ENCODE assay signal across 7 cellular contexts in the genomic region with DNA sequence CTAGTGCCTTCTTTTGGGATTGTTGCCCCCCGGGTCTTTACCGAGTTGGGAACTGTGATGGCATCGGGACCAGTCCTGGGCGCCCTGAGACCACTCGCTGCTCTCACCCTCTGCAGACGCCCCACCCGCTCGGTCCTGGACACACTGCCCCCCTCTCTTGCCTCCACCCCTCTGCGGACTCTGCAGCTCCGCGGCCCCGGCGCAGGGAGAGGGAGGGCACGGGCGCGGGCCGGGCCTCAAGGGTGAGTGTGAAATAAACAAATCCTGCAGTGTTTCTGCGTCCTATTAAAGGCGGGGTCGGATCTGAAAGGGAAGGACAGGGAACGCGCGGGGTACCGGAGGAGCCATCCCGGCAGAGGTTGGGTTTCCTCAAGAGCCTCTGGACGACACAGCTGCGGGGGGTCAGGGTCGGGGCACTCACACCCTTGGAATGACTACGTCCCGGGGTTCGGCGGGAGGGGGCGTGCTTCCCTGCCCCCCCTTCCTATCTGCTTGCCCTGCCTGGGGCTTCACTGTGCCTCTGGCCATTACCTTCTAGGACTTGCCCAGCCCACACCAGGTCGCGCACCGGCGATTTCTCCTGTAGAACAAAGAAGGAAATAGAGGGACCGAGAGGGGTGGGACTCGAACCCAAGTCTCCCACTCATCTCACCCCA. TPM values are rescaled to one million over a fixed set of nuclear protein-coding genes. Genes with fewer than 3 reads are reported as not detected.
A peak's percentile ranks its signal among the peaks of the same experiment; 100 is the strongest.
DNase-seq lines count a peak whose midpoint lies in the region; ATAC-seq lines count a peak whose summit lies in the region.

No MANE protein-coding gene starts in this region.

- peaks cover 24% of the 10 kb centered on the region for H3K36me3 Mint-ChIP-seq in activated CD8-positive, alpha-beta T cell treated with anti-CD3 and anti-CD28 coated beads, Interleukin-2, amount 10 ng/mL, durations not matched to agents 7 days and 5 days (ENCODE audit: low read depth)
- H3K36me3 Mint-ChIP-seq in stimulated activated memory B cell treated with anti-CD40 and anti-IgM and Interleukin-4, amounts not matched to agents 10 μg/mL and 1 μg/mL and 100 μg/mL, for 72 hours: no peaks in the 10 kb centered on the region

- peaks cover 5% of the 10 kb centered on the region; the same call in 1 of the 2 replicates for H3K4me1 ChIP-seq in HUES64 (ENCODE audit: insufficient read depth, low read length)
- H3K4me1 ChIP-seq in iPS-15b (ENCODE audit: control insufficient read depth, insufficient read depth, low read length): peaks cover 6% of the 10 kb centered on the region

- WGBS in HUES64: 5% methylated on average over 33 of the region's 39 CpGs

- no peak overlapping the region for H3K27ac Mint-ChIP-seq in activated CD8-positive, alpha-beta T cell treated with anti-CD3 and anti-CD28 coated beads, Interleukin-2, amount 10 ng/mL, durations not matched to agents 7 days and 5 days
- no peak overlapping the region for H3K27ac Mint-ChIP-seq in stimulated activated memory B cell treated with anti-CD40 and anti-IgM and Interleukin-4, amounts not matched to agents 10 μg/mL and 1 μg/mL and 100 μg/mL, for 72 hours

- no peak overlapping the region for H3K27ac ChIP-seq in HUES64 (ENCODE audit: low read depth, low read length)

- H3K9ac ChIP-seq in HUES64 (ENCODE audit: low read depth, low read length) (no peak overlapping the region), iPS-15b (ENCODE audit: low read depth, low read length) (no peak overlapping the region)

- peak overlapping the region; percentile 53 for H3K4me3 Mint-ChIP-seq in activated CD8-positive, alpha-beta T cell treated with anti-CD3 and anti-CD28 coated beads, Interleukin-2, amount 10 ng/mL, durations not matched to agents 7 days and 5 days
- H3K4me3 Mint-ChIP-seq in stimulated activated memory B cell treated with anti-CD40 and anti-IgM and Interleukin-4, amounts not matched to agents 10 μg/mL and 1 μg/mL and 100 μg/mL, for 72 hours: peak overlapping the region; percentile 41

- no peaks in the 10 kb centered on the region for H3K9me3 Mint-ChIP-seq in activated CD8-positive, alpha-beta T cell treated with anti-CD3 and anti-CD28 coated beads, Interleukin-2, amount 10 ng/mL, durations not matched to agents 7 days and 5 days (ENCODE audit: insufficient read depth)
- no peaks in the 10 kb centered on the region for H3K9me3 Mint-ChIP-seq in stimulated activated memory B cell treated with anti-CD40 and anti-IgM and Interleukin-4, amounts not matched to agents 10 μg/mL and 1 μg/mL and 100 μg/mL, for 72 hours

- H3K4me3 ChIP-seq in HUES64 (ENCODE audit: low read length): peak overlapping the region; percentile 44; the same call in 1 of the 2 replicates
- H3K4me3 ChIP-seq in iPS-15b (ENCODE audit: low read depth, low read length): peak overlapping the region; percentile 48

- peaks cover 54% of the 10 kb centered on the region for H3K4me1 Mint-ChIP-seq in activated CD8-positive, alpha-beta T cell treated with anti-CD3 and anti-CD28 coated beads, Interleukin-2, amount 10 ng/mL, durations not matched to agents 7 days and 5 days (ENCODE audit: low read depth)
- peaks cover 49% of the 10 kb centered on the region for H3K4me1 Mint-ChIP-seq in stimulated activated memory B cell treated with anti-CD40 and anti-IgM and Interleukin-4, amounts not matched to agents 10 μg/mL and 1 μg/mL and 100 μg/mL, for 72 hours

- CTCF ChIA-PET in activated CD8-positive, alpha-beta T cell treated with anti-CD3 and anti-CD28 coated beads, Interleukin-2, amount 10 ng/mL, durations not matched to agents 7 days and 5 days (lab: Charles Lee): interaction anchor here (1.2 to 5.3 kb wide), 7 partner anchors 9 to 150 kb away, joined by 3 to 47 read pairs (median 7); a partner anchor contains a TSS

- POLR2A ChIA-PET in activated CD8-positive, alpha-beta T cell treated with anti-CD3 and anti-CD28 coated beads, Interleukin-2, amount 10 ng/mL, durations not matched to agents 7 days and 5 days (lab: Charles Lee): interaction anchor here (1.5 kb wide), 2 partner anchors 10 to 11 kb away, joined by 3 to 11 read pairs; no protein-coding TSS in a partner anchor

- peaks cover 43% of the 10 kb centered on the region for H3K27me3 Mint-ChIP-seq in activated CD8-positive, alpha-beta T cell treated with anti-CD3 and anti-CD28 coated beads, Interleukin-2, amount 10 ng/mL, durations not matched to agents 7 days and 5 days (ENCODE audit: low read depth)
- H3K27me3 Mint-ChIP-seq in stimulated activated memory B cell treated with anti-CD40 and anti-IgM and Interleukin-4, amounts not matched to agents 10 μg/mL and 1 μg/mL and 100 μg/mL, for 72 hours: peaks cover 76% of the 10 kb centered on the region

- ATAC-seq in activated CD8-positive, alpha-beta T cell treated with anti-CD3 and anti-CD28 coated beads, Interleukin-2, amount 10 ng/mL, durations not matched to agents 7 days and 5 days: no peak
- no peak for ATAC-seq in stimulated activated memory B cell treated with anti-CD40 and anti-IgM and Interleukin-4, amounts not matched to agents 10 μg/mL and 1 μg/mL and 100 μg/mL, for 72 hours
- ATAC-seq in GM21619 (IDR thresholded peaks at IDR 0.05; ENCODE audit: unreplicated experiment): no peak

- peaks cover 100% of the 10 kb centered on the region for H3K27me3 ChIP-seq in HUES64 (ENCODE audit: insufficient read depth, low read length)
- H3K27me3 ChIP-seq in iPS-15b (ENCODE audit: control insufficient read depth, insufficient read depth, low read length): peaks cover 95% of the 10 kb centered on the region

- DNase-seq in activated CD8-positive, alpha-beta T cell treated with anti-CD3 and anti-CD28 coated beads, Interleukin-2, amount 10 ng/mL, durations not matched to agents 7 days and 5 days: no peak
- no peak for DNase-seq in NCI-H2227 treated with DMSO at 0.1 percent for 48 hours (lab: John Stamatoyannopoulos, UW)
- no peak for DNase-seq in stimulated activated CD4-positive, alpha-beta T cell treated with anti-CD3 and anti-CD28 coated beads, Interleukin-2, amount 100 ng/mL, for 24 hours

- H3K9me3 ChIP-seq in HUES64 (ENCODE audit: insufficient read depth, low read depth, low read length): no peaks in the 10 kb centered on the region
- H3K9me3 ChIP-seq in iPS-15b (ENCODE audit: control insufficient read depth, insufficient read depth, low read length): no peaks in the 10 kb centered on the region

- H3K36me3 ChIP-seq in HUES64 (ENCODE audit: insufficient read depth, low read length): no peaks in the 10 kb centered on the region
- H3K36me3 ChIP-seq in iPS-15b (ENCODE audit: control insufficient read depth, insufficient read depth, low read length): no peaks in the 10 kb centered on the region

RNA-seq across cellular contexts. Expression of a gene that starts 0.5 kb away (rescaled TPM):
- polyA plus RNA-seq in HUES64 (2013, experiment 1 of 2): 0.30 TPM
- not detected for polyA plus RNA-seq in HUES64 (2013, experiment 2 of 2)
- total RNA-seq in activated CD8-positive, alpha-beta T cell treated with anti-CD3 and anti-CD28 coated beads, Interleukin-2, amount 10 ng/mL, durations not matched to agents 7 days and 5 days: 10 to 100 TPM; 31.5 to 34.4 TPM

RNA-seq across cellular contexts. Expression of a gene that starts 4.3 kb away (rescaled TPM):
- polyA plus RNA-seq in HUES64 (2013, experiment 1 of 2): not detected
- polyA plus RNA-seq in HUES64 (2013, experiment 2 of 2): 0.63 TPM
- 10 to 100 TPM; 22.7 to 24.8 TPM for total RNA-seq in activated CD8-positive, alpha-beta T cell treated with anti-CD3 and anti-CD28 coated beads, Interleukin-2, amount 10 ng/mL, durations not matched to agents 7 days and 5 days

RNA-seq across cellular contexts. Expression of a gene that starts 4.3 kb away (rescaled TPM):
- 0.60 TPM for polyA plus RNA-seq in HUES64 (2013, experiment 1 of 2)
- 0.57 TPM for polyA plus RNA-seq in HUES64 (2013, experiment 2 of 2)
- 10 to 100 TPM; 39.2 to 40.7 TPM for total RNA-seq in activated CD8-positive, alpha-beta T cell treated with anti-CD3 and anti-CD28 coated beads, Interleukin-2, amount 10 ng/mL, durations not matched to agents 7 days and 5 days

RNA-seq across cellular contexts. Expression of a gene that starts 6.3 kb away (rescaled TPM):
- polyA plus RNA-seq in HUES64 (2013, experiment 1 of 2): 4.3 TPM
- 5.1 TPM for polyA plus RNA-seq in HUES64 (2013, experiment 2 of 2)
- 1 to 10 TPM; 7.4 to 8.2 TPM for total RNA-seq in activated CD8-positive, alpha-beta T cell treated with anti-CD3 and anti-CD28 coated beads, Interleukin-2, amount 10 ng/mL, durations not matched to agents 7 days and 5 days

RNA-seq across cellular contexts. Expression of a gene that starts 13.2 kb away (rescaled TPM):
- polyA plus RNA-seq in HUES64 (2013, experiment 1 of 2): 2.2 TPM
- polyA plus RNA-seq in HUES64 (2013, experiment 2 of 2): 2.9 TPM
- 1 to 10 TPM; 6.6 to 7.2 TPM for total RNA-seq in activated CD8-positive, alpha-beta T cell treated with anti-CD3 and anti-CD28 coated beads, Interleukin-2, amount 10 ng/mL, durations not matched to agents 7 days and 5 days
